Comparison of ENCODE assay signal across 1 cellular context in genomic region chr2:117984208-117984607, GRCh38.
TF ChIP-seq lines count a peak whose summit lies in the region.

No MANE protein-coding gene starts in this region.

TF ChIP-seq in SK-N-SH, 30 proteins besides CTCF, POLR2A, EP300 and RAD21:
- TF ChIP-seq PBX3 (IDR thresholded peaks at IDR 0.05) = 0 out of 2 replicates have a peak, but pooled peaks have one; percentile 12
- TF ChIP-seq POLR2AphosphoS5 (IDR thresholded peaks at IDR 0.05; ENCODE audit: low read depth, low read length) = no peak
TF ChIP-seq in SK-N-SH: peak in this region for 1.
